Comparison of ENCODE assay signal across 8 cellular contexts in the genomic region with DNA sequence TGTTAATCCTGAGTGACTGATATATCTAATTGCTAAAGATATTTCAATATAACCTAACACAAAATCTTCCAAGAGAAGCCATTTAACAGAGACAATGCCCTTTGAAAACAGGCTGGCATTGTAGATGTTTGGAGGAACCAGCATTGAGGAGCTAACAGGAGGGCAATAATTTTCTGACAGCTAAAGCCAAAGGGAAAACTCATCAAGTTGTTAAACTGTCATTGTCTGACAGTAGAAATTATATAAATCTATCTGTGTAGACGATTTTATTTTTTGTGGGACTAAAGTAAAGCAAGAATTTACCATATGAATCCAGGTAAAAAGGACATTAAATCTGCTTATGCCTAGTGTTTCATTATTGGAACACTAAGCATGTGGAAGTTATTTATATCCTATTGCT.
"Had no signal": no experiment of that assay in that cellular context is flagged by ENCODE, and none has a peak within 500 bp of the region (broad histone marks: within the 10 kb centered on the region; RNA-seq: fewer than 3 reads in every experiment).

No MANE protein-coding gene starts in this region.

- DNase-seq: GM23248, GOT3, H7, H9, HCEC 1CT, HFFc6 had no signal

- H3K4me1 ChIP-seq: HAP-1 had no signal

- H3K9ac ChIP-seq: GM23248 had no signal

- H2AFZ ChIP-seq: GM23248, GM23338 had no signal

- H3K4me2 ChIP-seq: GM23338 had no signal

- H3K4me3 ChIP-seq: GM23248, GM23338, HAP-1 had no signal

- H3K36me3 ChIP-seq: HAP-1 had no signal

- H3K9me3 ChIP-seq: HAP-1 had no signal

- H3K27ac ChIP-seq: GM23248 had no signal
